ENCODE assay signal across 20 cellular contexts in genomic region chr4:5054532-5054931, GRCh38. TPM values are rescaled to one million over a fixed set of nuclear protein-coding genes. Genes with fewer than 3 reads are reported as not detected.
"Had no signal": no experiment of that assay in that cellular context is flagged by ENCODE, and none has a peak within 500 bp of the region (broad histone marks: within the 10 kb centered on the region; RNA-seq: fewer than 3 reads in every experiment).

No MANE protein-coding gene starts in this region.

- H3K27me3 ChIP-seq: breast epithelium had no signal

- H3K27ac Mint-ChIP-seq: activated CD4-positive, alpha-beta T cell treated with anti-CD3 and anti-CD28 coated beads, Interleukin-2, amount 10 ng/mL, durations not matched to agents 7 days and 5 days; dendritic cell treated with granulocyte-macrophage colony-stimulating factor and Interleukin-4, amounts not matched to agents 40 ng/mL and 50 ng/mL, for 4 days; naive thymus-derived CD8-positive, alpha-beta T cell; progenitor cell of endocrine pancreas; stimulated activated naive CD8-positive, alpha-beta T cell treated with anti-CD3 and anti-CD28 coated beads, Interleukin-15, Interleukin-2, amounts not matched to agents 100 ng/mL and 50 ng/mL, for 24 hours; T-helper 2 cell treated with Interferon-gamma antibody and Interleukin-4, amounts not matched to agents 5 μg/mL and 100 μg/mL, for 36 hours; type B pancreatic cell had no signal

- H3K27ac ChIP-seq: breast epithelium, heart right ventricle, suprapubic skin had no signal

- H3K9me3 Mint-ChIP-seq: activated CD4-positive, alpha-beta T cell treated with anti-CD3 and anti-CD28 coated beads, Interleukin-2, amount 10 ng/mL, durations not matched to agents 7 days and 5 days; dendritic cell treated with granulocyte-macrophage colony-stimulating factor and Interleukin-4, amounts not matched to agents 40 ng/mL and 50 ng/mL, for 4 days; stimulated activated naive CD8-positive, alpha-beta T cell treated with anti-CD3 and anti-CD28 coated beads, Interleukin-15, Interleukin-2, amounts not matched to agents 100 ng/mL and 50 ng/mL, for 24 hours; T-helper 2 cell treated with Interferon-gamma antibody and Interleukin-4, amounts not matched to agents 5 μg/mL and 100 μg/mL, for 36 hours; type B pancreatic cell had no signal

- H3K36me3 Mint-ChIP-seq: type B pancreatic cell had no signal

- H3K9me3 ChIP-seq: breast epithelium, mucosa of descending colon, suprapubic skin had no signal

- DNase-seq: activated CD4-positive, alpha-beta T cell treated with anti-CD3 and anti-CD28 coated beads, Interleukin-2, amount 10 ng/mL, durations not matched to agents 7 days and 5 days; activated CD8-positive, alpha-beta memory T cell treated with anti-CD3 and anti-CD28 coated beads, Interleukin-2, amount 50 U/mL, for 48 hours; activated naive CD4-positive, alpha-beta T cell; aorta; effector memory CD4-positive, alpha-beta T cell; foreskin melanocyte; heart right ventricle; mucosa of descending colon; naive thymus-derived CD8-positive, alpha-beta T cell; nucleus accumbens; right cardiac atrium had no signal

- H3K36me3 ChIP-seq: breast epithelium, heart right ventricle, suprapubic skin had no signal

- H3K4me3 ChIP-seq: breast epithelium, heart right ventricle, mucosa of descending colon, smooth muscle cell, suprapubic skin had no signal

- H3K4me3 Mint-ChIP-seq: activated CD4-positive, alpha-beta T cell treated with anti-CD3 and anti-CD28 coated beads, Interleukin-2, amount 10 ng/mL, durations not matched to agents 7 days and 5 days; dendritic cell treated with granulocyte-macrophage colony-stimulating factor and Interleukin-4, amounts not matched to agents 40 ng/mL and 50 ng/mL, for 4 days; naive thymus-derived CD8-positive, alpha-beta T cell; stimulated activated naive CD8-positive, alpha-beta T cell treated with anti-CD3 and anti-CD28 coated beads, Interleukin-15, Interleukin-2, amounts not matched to agents 100 ng/mL and 50 ng/mL, for 24 hours; T-helper 2 cell treated with Interferon-gamma antibody and Interleukin-4, amounts not matched to agents 5 μg/mL and 100 μg/mL, for 36 hours; type B pancreatic cell had no signal

RNA-seq across cellular contexts. Expression of gene STK32B, which starts 3.3 kb away (rescaled TPM):
- total RNA-seq: activated CD4-positive, alpha-beta T cell treated with anti-CD3 and anti-CD28 coated beads, Interleukin-2, amount 10 ng/mL, durations not matched to agents 7 days and 5 days; naive thymus-derived CD8-positive, alpha-beta T cell had no signal

RNA-seq across cellular contexts. Expression of gene CYTL1, which starts 35.3 kb away (rescaled TPM):
- total RNA-seq: activated CD4-positive, alpha-beta T cell treated with anti-CD3 and anti-CD28 coated beads, Interleukin-2, amount 10 ng/mL, durations not matched to agents 7 days and 5 days; left lobe of liver; naive thymus-derived CD8-positive, alpha-beta T cell had no signal
